In the genomic region with DNA sequence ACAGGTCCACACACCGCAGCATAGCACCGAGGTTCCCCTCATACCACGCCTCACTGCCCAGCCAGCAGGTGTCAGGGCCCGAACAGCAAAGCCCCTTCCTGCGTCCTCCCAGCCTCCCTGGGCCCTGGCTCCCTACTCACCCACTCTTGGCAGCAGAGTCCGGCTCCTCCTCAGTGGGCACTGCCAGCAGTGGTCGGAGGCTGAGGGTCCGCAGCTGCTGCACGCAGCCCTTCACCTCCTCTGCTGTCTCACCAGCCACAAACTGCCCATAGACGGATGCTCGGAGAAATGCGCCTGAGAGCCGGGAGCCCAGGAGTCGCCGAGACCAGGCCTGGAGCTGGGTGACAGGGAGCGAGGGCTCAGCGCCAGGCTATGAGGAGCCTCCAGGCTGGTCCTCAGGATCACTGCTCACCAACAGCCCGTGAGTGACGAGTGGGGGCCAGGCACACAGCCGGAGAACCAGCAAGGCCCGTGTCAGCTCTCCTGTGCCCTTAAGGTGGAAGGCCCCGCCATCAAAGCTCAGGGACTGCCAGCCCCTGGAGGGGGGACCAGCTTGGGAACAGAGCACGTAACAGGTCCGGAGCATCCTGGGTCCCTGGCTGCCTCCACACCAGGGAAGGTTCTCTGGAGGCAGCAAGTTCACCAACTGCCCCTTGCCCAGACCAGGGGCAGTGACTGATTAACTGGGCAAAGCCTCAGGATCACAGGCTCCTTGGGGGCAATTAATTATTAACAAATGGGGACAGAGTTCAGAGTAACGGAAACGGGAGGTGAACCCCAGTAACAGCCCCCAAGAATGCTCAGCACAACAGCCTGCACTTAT, we compare ENCODE assay signal across 1 cellular context.
TF ChIP-seq lines count a peak whose summit lies in the region.

A gene with protein sequence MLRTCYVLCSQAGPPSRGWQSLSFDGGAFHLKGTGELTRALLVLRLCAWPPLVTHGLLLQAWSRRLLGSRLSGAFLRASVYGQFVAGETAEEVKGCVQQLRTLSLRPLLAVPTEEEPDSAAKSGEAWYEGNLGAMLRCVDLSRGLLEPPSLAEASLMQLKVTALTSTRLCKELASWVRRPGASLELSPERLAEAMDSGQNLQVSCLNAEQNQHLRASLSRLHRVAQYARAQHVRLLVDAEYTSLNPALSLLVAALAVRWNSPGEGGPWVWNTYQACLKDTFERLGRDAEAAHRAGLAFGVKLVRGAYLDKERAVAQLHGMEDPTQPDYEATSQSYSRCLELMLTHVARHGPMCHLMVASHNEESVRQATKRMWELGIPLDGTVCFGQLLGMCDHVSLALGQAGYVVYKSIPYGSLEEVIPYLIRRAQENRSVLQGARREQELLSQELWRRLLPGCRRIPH (minus strand): TSS at position 626 of the 823 bp plus-strand sequence. CDS start 40 bp downstream, at position 586.

TF ChIP-seq in HepG2, 621 proteins besides CTCF, POLR2A, EP300 and RAD21 (continued from another document and continues in another):
- no peak for TF ChIP-seq CBX2 (IDR thresholded peaks at IDR 0.05; ENCODE audit: low read depth, low read length)
- no peak for TF ChIP-seq CBX2 (CRISPR knock-in tag; IDR thresholded peaks at IDR 0.05; ENCODE audit: low read depth)
- TF ChIP-seq ZBTB7B (CRISPR knock-in tag; IDR thresholded peaks at IDR 0.05), result peak; percentile 48; the same call in 1 of the 2 replicates
- TF ChIP-seq, protein P1, sequence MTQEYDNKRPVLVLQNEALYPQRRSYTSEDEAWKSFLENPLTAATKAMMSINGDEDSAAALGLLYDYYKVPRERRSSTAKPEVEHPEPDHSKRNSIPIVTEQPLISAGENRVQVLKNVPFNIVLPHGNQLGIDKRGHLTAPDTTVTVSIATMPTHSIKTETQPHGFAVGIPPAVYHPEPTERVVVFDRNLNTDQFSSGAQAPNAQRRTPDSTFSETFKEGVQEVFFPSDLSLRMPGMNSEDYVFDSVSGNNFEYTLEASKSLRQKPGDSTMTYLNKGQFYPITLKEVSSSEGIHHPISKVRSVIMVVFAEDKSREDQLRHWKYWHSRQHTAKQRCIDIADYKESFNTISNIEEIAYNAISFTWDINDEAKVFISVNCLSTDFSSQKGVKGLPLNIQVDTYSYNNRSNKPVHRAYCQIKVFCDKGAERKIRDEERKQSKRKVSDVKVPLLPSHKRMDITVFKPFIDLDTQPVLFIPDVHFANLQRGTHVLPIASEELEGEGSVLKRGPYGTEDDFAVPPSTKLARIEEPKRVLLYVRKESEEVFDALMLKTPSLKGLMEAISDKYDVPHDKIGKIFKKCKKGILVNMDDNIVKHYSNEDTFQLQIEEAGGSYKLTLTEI (CRISPR knock-in tag; conservative IDR thresholded peaks at IDR 0.05), result no peak
- TF ChIP-seq CBX5 (CRISPR knock-in tag; IDR thresholded peaks at IDR 0.05; ENCODE audit: borderline replicate concordance), result no peak
- TF ChIP-seq, protein P2, sequence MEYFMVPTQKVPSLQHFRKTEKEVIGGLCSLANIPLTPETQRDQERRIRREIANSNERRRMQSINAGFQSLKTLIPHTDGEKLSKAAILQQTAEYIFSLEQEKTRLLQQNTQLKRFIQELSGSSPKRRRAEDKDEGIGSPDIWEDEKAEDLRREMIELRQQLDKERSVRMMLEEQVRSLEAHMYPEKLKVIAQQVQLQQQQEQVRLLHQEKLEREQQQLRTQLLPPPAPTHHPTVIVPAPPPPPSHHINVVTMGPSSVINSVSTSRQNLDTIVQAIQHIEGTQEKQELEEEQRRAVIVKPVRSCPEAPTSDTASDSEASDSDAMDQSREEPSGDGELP (IDR thresholded peaks at IDR 0.05; ENCODE audit: borderline replicate concordance, low read depth), result peak; percentile 44; the same call in 1 of the 2 replicates
- TF ChIP-seq, protein P3, sequence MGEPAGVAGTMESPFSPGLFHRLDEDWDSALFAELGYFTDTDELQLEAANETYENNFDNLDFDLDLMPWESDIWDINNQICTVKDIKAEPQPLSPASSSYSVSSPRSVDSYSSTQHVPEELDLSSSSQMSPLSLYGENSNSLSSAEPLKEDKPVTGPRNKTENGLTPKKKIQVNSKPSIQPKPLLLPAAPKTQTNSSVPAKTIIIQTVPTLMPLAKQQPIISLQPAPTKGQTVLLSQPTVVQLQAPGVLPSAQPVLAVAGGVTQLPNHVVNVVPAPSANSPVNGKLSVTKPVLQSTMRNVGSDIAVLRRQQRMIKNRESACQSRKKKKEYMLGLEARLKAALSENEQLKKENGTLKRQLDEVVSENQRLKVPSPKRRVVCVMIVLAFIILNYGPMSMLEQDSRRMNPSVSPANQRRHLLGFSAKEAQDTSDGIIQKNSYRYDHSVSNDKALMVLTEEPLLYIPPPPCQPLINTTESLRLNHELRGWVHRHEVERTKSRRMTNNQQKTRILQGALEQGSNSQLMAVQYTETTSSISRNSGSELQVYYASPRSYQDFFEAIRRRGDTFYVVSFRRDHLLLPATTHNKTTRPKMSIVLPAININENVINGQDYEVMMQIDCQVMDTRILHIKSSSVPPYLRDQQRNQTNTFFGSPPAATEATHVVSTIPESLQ (CRISPR knock-in tag; conservative IDR thresholded peaks at IDR 0.05), result no peak
- peak; percentile 48; the same call in 1 of the 2 replicates for TF ChIP-seq ZNF790 (CRISPR knock-in tag; IDR thresholded peaks at IDR 0.05; ENCODE audit: borderline replicate concordance)
- no peak for TF ChIP-seq ZNF572 (CRISPR knock-in tag; IDR thresholded peaks at IDR 0.05)
- peak; percentile 71; the same call in 1 of the 2 replicates for TF ChIP-seq HOXA3 (CRISPR knock-in tag; IDR thresholded peaks at IDR 0.05)
- TF ChIP-seq, protein P4, sequence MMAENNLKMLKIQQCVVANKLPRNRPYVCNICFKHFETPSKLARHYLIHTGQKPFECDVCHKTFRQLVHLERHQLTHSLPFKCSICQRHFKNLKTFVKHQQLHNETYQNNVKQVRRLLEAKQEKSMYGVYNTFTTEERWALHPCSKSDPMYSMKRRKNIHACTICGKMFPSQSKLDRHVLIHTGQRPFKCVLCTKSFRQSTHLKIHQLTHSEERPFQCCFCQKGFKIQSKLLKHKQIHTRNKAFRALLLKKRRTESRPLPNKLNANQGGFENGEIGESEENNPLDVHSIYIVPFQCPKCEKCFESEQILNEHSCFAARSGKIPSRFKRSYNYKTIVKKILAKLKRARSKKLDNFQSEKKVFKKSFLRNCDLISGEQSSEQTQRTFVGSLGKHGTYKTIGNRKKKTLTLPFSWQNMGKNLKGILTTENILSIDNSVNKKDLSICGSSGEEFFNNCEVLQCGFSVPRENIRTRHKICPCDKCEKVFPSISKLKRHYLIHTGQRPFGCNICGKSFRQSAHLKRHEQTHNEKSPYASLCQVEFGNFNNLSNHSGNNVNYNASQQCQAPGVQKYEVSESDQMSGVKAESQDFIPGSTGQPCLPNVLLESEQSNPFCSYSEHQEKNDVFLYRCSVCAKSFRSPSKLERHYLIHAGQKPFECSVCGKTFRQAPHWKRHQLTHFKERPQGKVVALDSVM (CRISPR knock-in tag; IDR thresholded peaks at IDR 0.05), result peak; percentile 46; the same call in 1 of the 2 replicates
- TF ChIP-seq ZNF891 (CRISPR knock-in tag; IDR thresholded peaks at IDR 0.05), result peak; percentile 76
- TF ChIP-seq, protein P5, sequence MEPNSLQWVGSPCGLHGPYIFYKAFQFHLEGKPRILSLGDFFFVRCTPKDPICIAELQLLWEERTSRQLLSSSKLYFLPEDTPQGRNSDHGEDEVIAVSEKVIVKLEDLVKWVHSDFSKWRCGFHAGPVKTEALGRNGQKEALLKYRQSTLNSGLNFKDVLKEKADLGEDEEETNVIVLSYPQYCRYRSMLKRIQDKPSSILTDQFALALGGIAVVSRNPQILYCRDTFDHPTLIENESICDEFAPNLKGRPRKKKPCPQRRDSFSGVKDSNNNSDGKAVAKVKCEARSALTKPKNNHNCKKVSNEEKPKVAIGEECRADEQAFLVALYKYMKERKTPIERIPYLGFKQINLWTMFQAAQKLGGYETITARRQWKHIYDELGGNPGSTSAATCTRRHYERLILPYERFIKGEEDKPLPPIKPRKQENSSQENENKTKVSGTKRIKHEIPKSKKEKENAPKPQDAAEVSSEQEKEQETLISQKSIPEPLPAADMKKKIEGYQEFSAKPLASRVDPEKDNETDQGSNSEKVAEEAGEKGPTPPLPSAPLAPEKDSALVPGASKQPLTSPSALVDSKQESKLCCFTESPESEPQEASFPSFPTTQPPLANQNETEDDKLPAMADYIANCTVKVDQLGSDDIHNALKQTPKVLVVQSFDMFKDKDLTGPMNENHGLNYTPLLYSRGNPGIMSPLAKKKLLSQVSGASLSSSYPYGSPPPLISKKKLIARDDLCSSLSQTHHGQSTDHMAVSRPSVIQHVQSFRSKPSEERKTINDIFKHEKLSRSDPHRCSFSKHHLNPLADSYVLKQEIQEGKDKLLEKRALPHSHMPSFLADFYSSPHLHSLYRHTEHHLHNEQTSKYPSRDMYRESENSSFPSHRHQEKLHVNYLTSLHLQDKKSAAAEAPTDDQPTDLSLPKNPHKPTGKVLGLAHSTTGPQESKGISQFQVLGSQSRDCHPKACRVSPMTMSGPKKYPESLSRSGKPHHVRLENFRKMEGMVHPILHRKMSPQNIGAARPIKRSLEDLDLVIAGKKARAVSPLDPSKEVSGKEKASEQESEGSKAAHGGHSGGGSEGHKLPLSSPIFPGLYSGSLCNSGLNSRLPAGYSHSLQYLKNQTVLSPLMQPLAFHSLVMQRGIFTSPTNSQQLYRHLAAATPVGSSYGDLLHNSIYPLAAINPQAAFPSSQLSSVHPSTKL (CRISPR knock-in tag; IDR thresholded peaks at IDR 0.05), result no peak
- peak; percentile 87; the same call in 1 of the 2 replicates for TF ChIP-seq ETV5 (CRISPR knock-in tag; IDR thresholded peaks at IDR 0.05; ENCODE audit: borderline replicate concordance)
- TF ChIP-seq TBL1XR1 (IDR thresholded peaks at IDR 0.05; ENCODE audit: borderline replicate concordance, low read length, partially characterized antibody), result no peak
- TF ChIP-seq NCOA2 (CRISPR knock-in tag; IDR thresholded peaks at IDR 0.05), result peak; percentile 73; the same call in 1 of the 2 replicates
- TF ChIP-seq SRSF9 (IDR thresholded peaks at IDR 0.05; ENCODE audit: borderline replicate concordance, insufficient read depth, low read depth, low read length, poor library complexity, severe bottlenecking), result no peak
- TF ChIP-seq ZSCAN30 (CRISPR knock-in tag; IDR thresholded peaks at IDR 0.05), result no peak
- TF ChIP-seq MYNN (CRISPR knock-in tag; IDR thresholded peaks at IDR 0.05; ENCODE audit: low read depth), result no peak
- TF ChIP-seq HNRNPLL (IDR thresholded peaks at IDR 0.05; ENCODE audit: low read depth, low read length, poor library complexity, severe bottlenecking), result peak; percentile 51
- peak; percentile 70; the same call in 1 of the 2 replicates for TF ChIP-seq ARNTL (CRISPR knock-in tag; IDR thresholded peaks at IDR 0.05)
- TF ChIP-seq SMC3 (IDR thresholded peaks at IDR 0.05; ENCODE audit: low read length), result no peak
- TF ChIP-seq RFXAP (CRISPR knock-in tag; IDR thresholded peaks at IDR 0.05; ENCODE audit: borderline replicate concordance), result no peak; the same call in 1 of the 2 replicates
- no peak for TF ChIP-seq ZNF598 (CRISPR knock-in tag; IDR thresholded peaks at IDR 0.05; ENCODE audit: borderline replicate concordance)
- TF ChIP-seq, protein P6, sequence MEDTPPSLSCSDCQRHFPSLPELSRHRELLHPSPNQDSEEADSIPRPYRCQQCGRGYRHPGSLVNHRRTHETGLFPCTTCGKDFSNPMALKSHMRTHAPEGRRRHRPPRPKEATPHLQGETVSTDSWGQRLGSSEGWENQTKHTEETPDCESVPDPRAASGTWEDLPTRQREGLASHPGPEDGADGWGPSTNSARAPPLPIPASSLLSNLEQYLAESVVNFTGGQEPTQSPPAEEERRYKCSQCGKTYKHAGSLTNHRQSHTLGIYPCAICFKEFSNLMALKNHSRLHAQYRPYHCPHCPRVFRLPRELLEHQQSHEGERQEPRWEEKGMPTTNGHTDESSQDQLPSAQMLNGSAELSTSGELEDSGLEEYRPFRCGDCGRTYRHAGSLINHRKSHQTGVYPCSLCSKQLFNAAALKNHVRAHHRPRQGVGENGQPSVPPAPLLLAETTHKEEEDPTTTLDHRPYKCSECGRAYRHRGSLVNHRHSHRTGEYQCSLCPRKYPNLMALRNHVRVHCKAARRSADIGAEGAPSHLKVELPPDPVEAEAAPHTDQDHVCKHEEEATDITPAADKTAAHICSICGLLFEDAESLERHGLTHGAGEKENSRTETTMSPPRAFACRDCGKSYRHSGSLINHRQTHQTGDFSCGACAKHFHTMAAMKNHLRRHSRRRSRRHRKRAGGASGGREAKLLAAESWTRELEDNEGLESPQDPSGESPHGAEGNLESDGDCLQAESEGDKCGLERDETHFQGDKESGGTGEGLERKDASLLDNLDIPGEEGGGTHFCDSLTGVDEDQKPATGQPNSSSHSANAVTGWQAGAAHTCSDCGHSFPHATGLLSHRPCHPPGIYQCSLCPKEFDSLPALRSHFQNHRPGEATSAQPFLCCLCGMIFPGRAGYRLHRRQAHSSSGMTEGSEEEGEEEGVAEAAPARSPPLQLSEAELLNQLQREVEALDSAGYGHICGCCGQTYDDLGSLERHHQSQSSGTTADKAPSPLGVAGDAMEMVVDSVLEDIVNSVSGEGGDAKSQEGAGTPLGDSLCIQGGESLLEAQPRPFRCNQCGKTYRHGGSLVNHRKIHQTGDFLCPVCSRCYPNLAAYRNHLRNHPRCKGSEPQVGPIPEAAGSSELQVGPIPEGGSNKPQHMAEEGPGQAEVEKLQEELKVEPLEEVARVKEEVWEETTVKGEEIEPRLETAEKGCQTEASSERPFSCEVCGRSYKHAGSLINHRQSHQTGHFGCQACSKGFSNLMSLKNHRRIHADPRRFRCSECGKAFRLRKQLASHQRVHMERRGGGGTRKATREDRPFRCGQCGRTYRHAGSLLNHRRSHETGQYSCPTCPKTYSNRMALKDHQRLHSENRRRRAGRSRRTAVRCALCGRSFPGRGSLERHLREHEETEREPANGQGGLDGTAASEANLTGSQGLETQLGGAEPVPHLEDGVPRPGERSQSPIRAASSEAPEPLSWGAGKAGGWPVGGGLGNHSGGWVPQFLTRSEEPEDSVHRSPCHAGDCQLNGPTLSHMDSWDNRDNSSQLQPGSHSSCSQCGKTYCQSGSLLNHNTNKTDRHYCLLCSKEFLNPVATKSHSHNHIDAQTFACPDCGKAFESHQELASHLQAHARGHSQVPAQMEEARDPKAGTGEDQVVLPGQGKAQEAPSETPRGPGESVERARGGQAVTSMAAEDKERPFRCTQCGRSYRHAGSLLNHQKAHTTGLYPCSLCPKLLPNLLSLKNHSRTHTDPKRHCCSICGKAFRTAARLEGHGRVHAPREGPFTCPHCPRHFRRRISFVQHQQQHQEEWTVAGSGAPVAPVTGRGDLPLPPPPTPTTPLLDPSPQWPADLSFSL (CRISPR knock-in tag; IDR thresholded peaks at IDR 0.05), result no peak
- TF ChIP-seq, protein P7, sequence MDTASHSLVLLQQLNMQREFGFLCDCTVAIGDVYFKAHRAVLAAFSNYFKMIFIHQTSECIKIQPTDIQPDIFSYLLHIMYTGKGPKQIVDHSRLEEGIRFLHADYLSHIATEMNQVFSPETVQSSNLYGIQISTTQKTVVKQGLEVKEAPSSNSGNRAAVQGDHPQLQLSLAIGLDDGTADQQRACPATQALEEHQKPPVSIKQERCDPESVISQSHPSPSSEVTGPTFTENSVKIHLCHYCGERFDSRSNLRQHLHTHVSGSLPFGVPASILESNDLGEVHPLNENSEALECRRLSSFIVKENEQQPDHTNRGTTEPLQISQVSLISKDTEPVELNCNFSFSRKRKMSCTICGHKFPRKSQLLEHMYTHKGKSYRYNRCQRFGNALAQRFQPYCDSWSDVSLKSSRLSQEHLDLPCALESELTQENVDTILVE (CRISPR knock-in tag; IDR thresholded peaks at IDR 0.05), result 0 out of 2 replicates have a peak, but pooled peaks have one; percentile 73
